In the genomic region with DNA sequence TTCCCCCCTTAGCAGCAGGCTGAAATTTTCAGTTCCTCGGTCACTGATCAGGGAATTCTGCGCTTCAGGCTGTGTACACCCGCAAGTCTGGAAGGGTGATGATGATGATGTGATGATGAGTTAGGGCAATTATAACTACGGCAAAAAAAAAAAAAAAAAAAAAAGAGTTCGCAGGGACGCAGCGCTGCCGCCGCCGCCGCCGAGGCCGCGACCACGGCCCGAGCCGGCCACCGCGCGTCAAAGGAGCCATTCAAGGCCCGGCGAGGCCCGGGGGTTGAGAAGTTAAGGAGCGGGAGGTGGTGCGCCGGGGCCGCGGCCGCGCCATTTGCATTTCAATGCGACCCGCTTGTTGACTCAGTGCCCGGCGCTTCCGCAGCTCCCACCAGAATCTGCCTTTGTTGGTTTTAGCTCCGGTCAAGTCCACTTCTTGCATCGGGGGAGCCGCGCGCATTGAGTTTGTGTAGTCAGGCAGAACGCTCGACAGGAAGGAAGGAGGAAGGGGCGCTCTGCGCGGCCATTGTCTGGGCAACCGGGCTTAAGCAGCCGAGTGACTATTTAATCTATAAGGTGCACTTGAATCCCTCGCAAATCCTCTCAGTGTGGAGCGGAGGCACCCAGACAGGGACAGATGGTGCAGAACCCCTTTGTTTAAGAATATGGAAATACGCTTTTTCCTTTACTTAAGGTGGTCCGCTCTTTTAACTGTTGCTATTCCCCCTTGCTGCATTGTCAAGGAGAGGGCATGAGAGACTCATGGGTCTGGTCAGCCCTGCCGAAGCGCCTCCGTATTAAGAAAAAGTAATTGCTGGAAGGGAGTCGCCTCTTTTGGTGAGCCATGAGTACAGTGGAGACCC, we compare ENCODE assay signal across 8 cellular contexts.
DNase-seq lines count a peak whose midpoint lies in the region; ATAC-seq and TF ChIP-seq lines count a peak whose summit lies in the region.

No MANE protein-coding gene starts in this region.

- TF ChIP-seq CTCF in BJ (IDR thresholded peaks at IDR 0.05; ENCODE audit: insufficient read depth, low read depth, low read length) = no peak

- TF ChIP-seq POLR2A in GM19099 (IDR thresholded peaks at IDR 0.05; ENCODE audit: extremely low read depth, insufficient read length, low read depth) = peak; percentile 24

- CTCF ChIA-PET in BJ (lab: Yijun Ruan, JAX) (interaction anchor here (1.0 kb wide), 1 partner anchor 96 kb away, joined by 3 read pairs; no protein-coding TSS in a partner anchor), T-cell (lab: Charles Lee) (no interaction called here)

- H3K27me3 ChIP-seq in BJ (ENCODE audit: control insufficient read depth, insufficient read depth, low read length) = no peaks in the 10 kb centered on the region; the same call in 1 of the 2 replicates

- TF ChIP-seq EP300 in Ishikawa (IDR thresholded peaks at IDR 0.05; ENCODE audit: borderline replicate concordance) = peak; percentile 85; the same call in 1 of the 2 replicates

- H3K4me3 Mint-ChIP-seq in T-cell = peak overlapping the region; percentile 65 to 78 (median 72)

- peaks cover 13 to 16% (median 15%) of the 10 kb centered on the region in 3 donors for H3K4me1 Mint-ChIP-seq in T-cell

- H3K27me3 Mint-ChIP-seq in T-cell = peaks cover 20 to 34% of the 10 kb centered on the region in 2 donors

- H3K27ac Mint-ChIP-seq in T-cell = no peak overlapping the region

- DNase-seq in BJ (ENCODE audit: low read depth) = no peak
- peak in 6 of 34 experiments; percentile 0 to 8 (median 2) for DNase-seq in T-cell
- DNase-seq in ecto neural progenitor cell (ENCODE audit: low spot score) = peak; percentile 87
- peak; percentile 48 for DNase-seq in left lobe of liver (ENCODE audit: low spot score)
- DNase-seq in stimulated activated CD8-positive, alpha-beta memory T cell treated with anti-CD3 and anti-CD28 coated beads, Interleukin-15, amount 100 ng/mL, for 48 hours (ENCODE audit: low read depth in 2 of 2) = peak; percentile 3 to 16
- DNase-seq in NCI-H446 (lab: John Stamatoyannopoulos, UW) = no peak

- no peaks in the 10 kb centered on the region for H3K36me3 Mint-ChIP-seq in T-cell

- TF ChIP-seq RAD21 in Ishikawa (IDR thresholded peaks at IDR 0.05; ENCODE audit: low read depth) = peak; percentile 1; the same call in 1 of the 2 replicates

- POLR2A ChIA-PET in BJ (lab: Charles Lee) (no interaction called here), T-cell (lab: Charles Lee) (no interaction called here)

- no peaks in the 10 kb centered on the region for H3K36me3 ChIP-seq in BJ (ENCODE audit: control insufficient read depth, insufficient read depth, low read length)

- H3K9me3 Mint-ChIP-seq in T-cell = no peaks in the 10 kb centered on the region

- ATAC-seq in T-cell (replicated peaks in 1 of 4) = peak in 1 of 4 experiments; percentile 29
- peak; percentile 66 for ATAC-seq in left lobe of liver

- peak overlapping the region; percentile 37 for H3K4me3 ChIP-seq in BJ (ENCODE audit: low read depth, low read length)

TF ChIP-seq in Ishikawa, 13 proteins besides CTCF, POLR2A, EP300 and RAD21:
- TF ChIP-seq CEBPB (IDR thresholded peaks at IDR 0.05) (no peak), NFIC (IDR thresholded peaks at IDR 0.05) (no peak; the same call in 1 of the 2 replicates), TEAD4 (IDR thresholded peaks at IDR 0.05) (peak; percentile 18; the same call in 1 of the 2 replicates), EGR1 (IDR thresholded peaks at IDR 0.05) (no peak), CREB1 (IDR thresholded peaks at IDR 0.05; ENCODE audit: low read depth) (no peak), TAF1 (IDR thresholded peaks at IDR 0.05; ENCODE audit: low read depth) (no peak; the same call in 1 of the 2 replicates), TCF12 (IDR thresholded peaks at IDR 0.05; ENCODE audit: low read depth) (peak; percentile 60), ZBTB7A (IDR thresholded peaks at IDR 0.05; ENCODE audit: low read depth) (no peak), FOXM1 (IDR thresholded peaks at IDR 0.05; ENCODE audit: borderline replicate concordance, low read depth) (0 out of 2 replicates have a peak, but pooled peaks have one; percentile 7), YY1 (IDR thresholded peaks at IDR 0.05; ENCODE audit: low read depth) (peak; percentile 84)
- TF ChIP-seq, protein P1, sequence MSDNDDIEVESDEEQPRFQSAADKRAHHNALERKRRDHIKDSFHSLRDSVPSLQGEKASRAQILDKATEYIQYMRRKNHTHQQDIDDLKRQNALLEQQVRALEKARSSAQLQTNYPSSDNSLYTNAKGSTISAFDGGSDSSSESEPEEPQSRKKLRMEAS (IDR thresholded peaks at IDR 0.05) = peak; percentile 46
- TF ChIP-seq, protein P2, sequence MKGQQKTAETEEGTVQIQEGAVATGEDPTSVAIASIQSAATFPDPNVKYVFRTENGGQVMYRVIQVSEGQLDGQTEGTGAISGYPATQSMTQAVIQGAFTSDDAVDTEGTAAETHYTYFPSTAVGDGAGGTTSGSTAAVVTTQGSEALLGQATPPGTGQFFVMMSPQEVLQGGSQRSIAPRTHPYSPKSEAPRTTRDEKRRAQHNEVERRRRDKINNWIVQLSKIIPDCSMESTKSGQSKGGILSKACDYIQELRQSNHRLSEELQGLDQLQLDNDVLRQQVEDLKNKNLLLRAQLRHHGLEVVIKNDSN (IDR thresholded peaks at IDR 0.05) = no peak
- TF ChIP-seq, protein P3, sequence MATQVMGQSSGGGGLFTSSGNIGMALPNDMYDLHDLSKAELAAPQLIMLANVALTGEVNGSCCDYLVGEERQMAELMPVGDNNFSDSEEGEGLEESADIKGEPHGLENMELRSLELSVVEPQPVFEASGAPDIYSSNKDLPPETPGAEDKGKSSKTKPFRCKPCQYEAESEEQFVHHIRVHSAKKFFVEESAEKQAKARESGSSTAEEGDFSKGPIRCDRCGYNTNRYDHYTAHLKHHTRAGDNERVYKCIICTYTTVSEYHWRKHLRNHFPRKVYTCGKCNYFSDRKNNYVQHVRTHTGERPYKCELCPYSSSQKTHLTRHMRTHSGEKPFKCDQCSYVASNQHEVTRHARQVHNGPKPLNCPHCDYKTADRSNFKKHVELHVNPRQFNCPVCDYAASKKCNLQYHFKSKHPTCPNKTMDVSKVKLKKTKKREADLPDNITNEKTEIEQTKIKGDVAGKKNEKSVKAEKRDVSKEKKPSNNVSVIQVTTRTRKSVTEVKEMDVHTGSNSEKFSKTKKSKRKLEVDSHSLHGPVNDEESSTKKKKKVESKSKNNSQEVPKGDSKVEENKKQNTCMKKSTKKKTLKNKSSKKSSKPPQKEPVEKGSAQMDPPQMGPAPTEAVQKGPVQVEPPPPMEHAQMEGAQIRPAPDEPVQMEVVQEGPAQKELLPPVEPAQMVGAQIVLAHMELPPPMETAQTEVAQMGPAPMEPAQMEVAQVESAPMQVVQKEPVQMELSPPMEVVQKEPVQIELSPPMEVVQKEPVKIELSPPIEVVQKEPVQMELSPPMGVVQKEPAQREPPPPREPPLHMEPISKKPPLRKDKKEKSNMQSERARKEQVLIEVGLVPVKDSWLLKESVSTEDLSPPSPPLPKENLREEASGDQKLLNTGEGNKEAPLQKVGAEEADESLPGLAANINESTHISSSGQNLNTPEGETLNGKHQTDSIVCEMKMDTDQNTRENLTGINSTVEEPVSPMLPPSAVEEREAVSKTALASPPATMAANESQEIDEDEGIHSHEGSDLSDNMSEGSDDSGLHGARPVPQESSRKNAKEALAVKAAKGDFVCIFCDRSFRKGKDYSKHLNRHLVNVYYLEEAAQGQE (IDR thresholded peaks at IDR 0.05; ENCODE audit: low read depth) = no peak

Comparison
In these comparisons a context has a peak if more than half of its experiments do, and no peak if none do; other contexts are left out.
1. DNase-seq: peak in ecto neural progenitor cell (single experiment), left lobe of liver (single experiment) and stimulated activated CD8-positive, alpha-beta memory T cell treated with anti-CD3 and anti-CD28 coated beads, Interleukin-15, amount 100 ng/mL, for 48 hours (2 of 2); none in BJ (single experiment) and NCI-H446 (0 of 2).